In genomic region chrX:44032479-44032878, GRCh38 we compare ENCODE assay signal across 15 cellular contexts. TPM values are rescaled to one million over a fixed set of nuclear protein-coding genes. Genes with fewer than 3 reads are reported as not detected.
"Had no signal": no experiment of that assay in that cellular context is flagged by ENCODE, and none has a peak within 500 bp of the region (broad histone marks: within the 10 kb centered on the region; RNA-seq: fewer than 3 reads in every experiment).

No MANE protein-coding gene starts in this region.

- H3K4me3 Mint-ChIP-seq: neural crest cell had no signal

- H3K4me1 ChIP-seq: breast epithelium, heart left ventricle, pancreas, transverse colon had no signal

- H3K4me3 ChIP-seq: breast epithelium, heart left ventricle, pancreas, transverse colon had no signal

- H3K9me3 ChIP-seq: breast epithelium, heart left ventricle, pancreas, transverse colon had no signal

- H3K36me3 ChIP-seq: breast epithelium, heart left ventricle, pancreas, transverse colon had no signal

- H3K27me3 ChIP-seq: transverse colon had no signal

- DNase-seq: activated CD4-positive, alpha-beta T cell treated with anti-CD3 and anti-CD28 coated beads for 1 hour; activated CD8-positive, alpha-beta memory T cell treated with anti-CD3 and anti-CD28 coated beads for 24 hours; activated naive CD4-positive, alpha-beta T cell treated with anti-CD3 and anti-CD28 coated beads, Interleukin-2, amount 50 U/mL, for 16 hours; anterior cingulate cortex; heart left ventricle; mammary epithelial cell; pancreas; stimulated activated CD4-positive, alpha-beta T cell treated with anti-CD3 and anti-CD28 coated beads, Interleukin-4, amount 100 ng/mL, for 1 hour; stimulated activated CD8-positive, alpha-beta memory T cell treated with anti-CD3 and anti-CD28 coated beads, Interleukin-4, amount 100 ng/mL, for 48 hours; substantia nigra; T1000; transverse colon had no signal

- ATAC-seq: heart left ventricle, left lobe of liver, pancreas had no signal

- H3K27ac ChIP-seq: breast epithelium, heart left ventricle, pancreas, transverse colon had no signal

RNA-seq across cellular contexts. Expression of gene NDP, which starts 59.3 kb away (rescaled TPM):
- total RNA-seq: left lobe of liver, pancreas had no signal
- polyA plus RNA-seq: pancreas had no signal
